8 cellular contexts compared by ENCODE assay signal in the genomic region with DNA sequence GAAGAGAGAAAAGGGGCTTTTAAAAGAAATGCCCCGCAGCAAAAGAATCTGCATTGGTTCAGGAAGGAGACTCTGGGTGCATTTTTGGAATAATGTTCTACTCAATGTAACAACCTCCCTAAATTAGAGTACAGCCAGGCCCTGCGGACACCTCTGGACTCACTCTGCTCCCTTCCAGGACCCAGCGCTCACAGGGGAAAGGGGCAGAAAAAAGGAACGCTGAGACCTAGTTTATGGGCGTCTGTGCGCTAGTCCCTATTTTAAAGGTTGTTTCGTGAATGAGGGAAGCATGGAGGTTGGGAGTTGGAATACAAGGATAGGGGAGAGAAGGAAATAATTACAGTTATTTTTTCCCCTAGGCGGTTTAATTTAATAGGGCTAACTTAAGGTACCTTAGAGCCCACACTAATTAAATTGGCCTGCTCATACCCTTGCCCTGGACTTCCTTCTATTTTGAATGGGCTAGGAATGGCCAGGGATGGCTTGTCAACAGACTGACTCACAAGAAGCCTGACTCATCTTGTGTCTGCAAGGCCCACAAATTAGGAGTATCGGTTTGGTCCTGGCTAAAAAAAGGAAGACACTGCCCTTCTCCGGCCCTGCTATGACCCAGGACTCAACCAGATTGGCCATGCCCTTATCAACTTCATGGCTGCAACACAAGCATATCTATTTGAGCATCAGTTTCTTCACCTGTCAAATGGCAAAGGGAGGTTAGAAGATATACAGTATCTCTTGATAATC. TPM values are rescaled to one million over a fixed set of nuclear protein-coding genes. Genes with fewer than 3 reads are reported as not detected.
DNase-seq lines count a peak whose midpoint lies in the region; ATAC-seq lines count a peak whose summit lies in the region.

No MANE protein-coding gene starts in this region.

- H3K4me1 ChIP-seq in ectodermal cell (ENCODE audit: control insufficient read depth, insufficient read depth, low read length) = peaks cover 26% of the 10 kb centered on the region
- H3K4me1 ChIP-seq in naive thymus-derived CD4-positive, alpha-beta T cell (ENCODE audit: control insufficient read depth in 2 of 2, insufficient read depth in 2 of 2, low read length in 2 of 2) = peaks cover 37 to 44% of the 10 kb centered on the region in 2 donors

- no peaks in the 10 kb centered on the region for H3K9me3 ChIP-seq in ectodermal cell (ENCODE audit: control insufficient read depth, low read length)
- no peaks in the 10 kb centered on the region for H3K9me3 ChIP-seq in naive thymus-derived CD4-positive, alpha-beta T cell (ENCODE audit: control insufficient read depth in 2 of 3, low read length in 3 of 3)

- 37 to 38% methylated on average over 9 to 10 of the region's 10 CpGs for WGBS in ectodermal cell, 2 experiments

- peak overlapping the region; percentile 76 for H3K4me3 Mint-ChIP-seq in activated CD4-positive, alpha-beta T cell treated with anti-CD3 and anti-CD28 coated beads for 36 hours
- peak overlapping the region; percentile 92 to 99 (median 96) for H3K4me3 Mint-ChIP-seq in naive thymus-derived CD4-positive, alpha-beta T cell

- POLR2A ChIA-PET in activated CD4-positive, alpha-beta T cell treated with anti-CD3 and anti-CD28 coated beads for 36 hours (lab: Charles Lee) = interaction anchor here (0.5 to 1.8 kb wide), 5 partner anchors 14 to 1002 kb away, joined by 3 to 15 read pairs (median 4); a partner anchor contains a TSS
- POLR2A ChIA-PET in naive thymus-derived CD4-positive, alpha-beta T cell (lab: Charles Lee) = interaction anchor here (1.0 to 2.9 kb wide), 6 partner anchors 72 to 211 kb away, joined by 3 to 70 read pairs (median 8); no protein-coding TSS in a partner anchor

- H3K36me3 Mint-ChIP-seq in activated CD4-positive, alpha-beta T cell treated with anti-CD3 and anti-CD28 coated beads for 36 hours (ENCODE audit: low read depth) = peaks cover 12% of the 10 kb centered on the region
- H3K36me3 Mint-ChIP-seq in naive thymus-derived CD4-positive, alpha-beta T cell = peaks cover 0 to 19% (median 0%) of the 10 kb centered on the region in 5 donors

- peak; percentile 14 for DNase-seq in activated CD4-positive, alpha-beta T cell treated with anti-CD3 and anti-CD28 coated beads for 36 hours
- no peak for DNase-seq in activated CD4-positive, alpha-beta T cell treated with anti-CD3 and anti-CD28 coated beads for 4 hours
- DNase-seq in RPMI7951 (ENCODE audit: low read depth) (peak; percentile 93), cerebellum (ENCODE audit: low spot score) (no peak)
- peak in 2 of 9 donors; percentile 13 to 22 for DNase-seq in naive thymus-derived CD4-positive, alpha-beta T cell
- DNase-seq in activated CD4-positive, alpha-beta T cell treated with anti-CD3 and anti-CD28 coated beads for 1 hour = no peak

- H3K27me3 ChIP-seq in ectodermal cell (ENCODE audit: control insufficient read depth, insufficient read depth, low read length, poor library complexity, severe bottlenecking) = no peaks in the 10 kb centered on the region
- no peaks in the 10 kb centered on the region for H3K27me3 ChIP-seq in naive thymus-derived CD4-positive, alpha-beta T cell (ENCODE audit: control insufficient read depth in 2 of 2, insufficient read depth in 2 of 2, low read length in 2 of 2)

- H3K27ac ChIP-seq in ectodermal cell (ENCODE audit: insufficient read depth, low read depth, low read length, poor library complexity, severe bottlenecking) = peak overlapping the region; percentile 89
- peak overlapping the region; percentile 93 for H3K27ac ChIP-seq in naive thymus-derived CD4-positive, alpha-beta T cell (ENCODE audit: low read depth, low read length)

- no peaks in the 10 kb centered on the region for H3K9me3 Mint-ChIP-seq in activated CD4-positive, alpha-beta T cell treated with anti-CD3 and anti-CD28 coated beads for 36 hours (ENCODE audit: low read depth)
- H3K9me3 Mint-ChIP-seq in naive thymus-derived CD4-positive, alpha-beta T cell = peaks cover 0 to 8% (median 0%) of the 10 kb centered on the region in 11 donors

- H3K36me3 ChIP-seq in ectodermal cell (ENCODE audit: control insufficient read depth, insufficient read depth, low read length) = no peaks in the 10 kb centered on the region
- H3K36me3 ChIP-seq in naive thymus-derived CD4-positive, alpha-beta T cell (ENCODE audit: control insufficient read depth in 2 of 3, insufficient read depth in 3 of 3, low read length in 3 of 3) = peaks cover 0 to 5% (median 0%) of the 10 kb centered on the region in 3 experiments

- no peaks in the 10 kb centered on the region for H3K27me3 Mint-ChIP-seq in activated CD4-positive, alpha-beta T cell treated with anti-CD3 and anti-CD28 coated beads for 36 hours
- H3K27me3 Mint-ChIP-seq in naive thymus-derived CD4-positive, alpha-beta T cell = no peaks in the 10 kb centered on the region

- ATAC-seq in activated CD4-positive, alpha-beta T cell treated with anti-CD3 and anti-CD28 coated beads for 36 hours = no peak
- ATAC-seq in naive thymus-derived CD4-positive, alpha-beta T cell = no peak
- no peak for ATAC-seq in GM21390 (IDR thresholded peaks at IDR 0.05; ENCODE audit: unreplicated experiment)

- peaks cover 46% of the 10 kb centered on the region for H3K4me1 Mint-ChIP-seq in activated CD4-positive, alpha-beta T cell treated with anti-CD3 and anti-CD28 coated beads for 36 hours
- H3K4me1 Mint-ChIP-seq in naive thymus-derived CD4-positive, alpha-beta T cell = peaks cover 50 to 67% (median 63%) of the 10 kb centered on the region in 7 donors

- H3K27ac Mint-ChIP-seq in activated CD4-positive, alpha-beta T cell treated with anti-CD3 and anti-CD28 coated beads for 36 hours = peak overlapping the region; percentile 64
- H3K27ac Mint-ChIP-seq in naive thymus-derived CD4-positive, alpha-beta T cell = peak overlapping the region; percentile 84 to 97 (median 91)

- peak overlapping the region; percentile 9 for H3K4me3 ChIP-seq in ectodermal cell (ENCODE audit: insufficient read depth, low read depth, low read length)
- peak overlapping the region; percentile 76 for H3K4me3 ChIP-seq in naive thymus-derived CD4-positive, alpha-beta T cell (ENCODE audit: low read length)

- CTCF ChIA-PET in activated CD4-positive, alpha-beta T cell treated with anti-CD3 and anti-CD28 coated beads for 36 hours (lab: Charles Lee) = interaction anchor here (0.6 to 1.0 kb wide), 4 partner anchors 31 to 81 kb away, joined by 3 to 7 read pairs (median 4); no protein-coding TSS in a partner anchor
- CTCF ChIA-PET in naive thymus-derived CD4-positive, alpha-beta T cell (lab: Charles Lee) = interaction anchor here (0.9 to 2.3 kb wide), 5 partner anchors 52 to 83 kb away, joined by 3 to 15 read pairs (median 7); no protein-coding TSS in a partner anchor

- intact Hi-C loops in activated CD4-positive, alpha-beta T cell treated with anti-CD3 and anti-CD28 coated beads for 36 hours (cut with DNase I, micrococcal nuclease) = loop anchor here (1.0 to 10.0 kb wide), 7 partner anchors 36 to 355 kb away; a partner anchor contains a TSS
- intact Hi-C loops in naive thymus-derived CD4-positive, alpha-beta T cell (cut with micrococcal nuclease) = loop anchor here (1.0 to 5.0 kb wide), 24 partner anchors 48 to 809 kb away; a partner anchor contains a TSS

RNA-seq across cellular contexts. Expression of a gene that starts 1.9 kb away (rescaled TPM):
- 10 to 100 TPM; 40.3 to 64.2 TPM for total RNA-seq in activated CD4-positive, alpha-beta T cell treated with anti-CD3 and anti-CD28 coated beads for 36 hours
- 21.1 and 26.0 TPM in 2 replicates for total RNA-seq in RPMI7951 (2014; rRNA removed; shearing (Covaris generic))
- polyA plus RNA-seq in ectodermal cell (2013, experiment 1 of 4) = 165 TPM
- 166 TPM for polyA plus RNA-seq in ectodermal cell (2013, experiment 2 of 4)
- 129 TPM for polyA plus RNA-seq in ectodermal cell (2013, experiment 3 of 4)
- 145 TPM for polyA plus RNA-seq in ectodermal cell (2013, experiment 4 of 4)
- total RNA-seq in naive thymus-derived CD4-positive, alpha-beta T cell = 100 to 1,000 TPM in 2 of 5 experiments, 10 to 100 TPM in 3; 69.4 to 124 (median 98.1) TPM
- polyA plus RNA-seq in naive thymus-derived CD4-positive, alpha-beta T cell = 10 to 100 TPM; 19.4 to 21.3 TPM
- total RNA-seq in cerebellum = 36.4 TPM

Comparison
In these comparisons a context has a peak if more than half of its experiments do, and no peak if none do; other contexts are left out.
1. DNase-seq: peak in activated CD4-positive, alpha-beta T cell treated with anti-CD3 and anti-CD28 coated beads for 36 hours (single experiment) and RPMI7951 (single experiment); none in activated CD4-positive, alpha-beta T cell treated with anti-CD3 and anti-CD28 coated beads for 4 hours (0 of 2), cerebellum (single experiment) and activated CD4-positive, alpha-beta T cell treated with anti-CD3 and anti-CD28 coated beads for 1 hour (single experiment).